ENCODE assay signal across 20 cellular contexts in genomic region chr3:26307805-26308204, GRCh38.
"Had no signal": no experiment of that assay in that cellular context is flagged by ENCODE, and none has a peak within 500 bp of the region (broad histone marks: within the 10 kb centered on the region; RNA-seq: fewer than 3 reads in every experiment).

No MANE protein-coding gene starts in this region.

- DNase-seq: effector CD8-positive, alpha-beta T cell; immature natural killer cell; left colon; mammary epithelial cell; ovary; spleen; stimulated activated CD4-positive, alpha-beta T cell treated with anti-CD3 and anti-CD28 coated beads, Interleukin-15, amount 100 ng/mL, for 24 hours; stimulated activated CD4-positive, alpha-beta T cell treated with anti-CD3 and anti-CD28 coated beads, Interleukin-1b, Interleukin-23, amount 100 ng/mL, for 48 hours; stimulated activated CD4-positive, alpha-beta T cell treated with anti-CD3 and anti-CD28 coated beads, Interleukin-4, amount 100 ng/mL, for 24 hours; stimulated activated naive B cell treated with anti-CD40 and anti-IgM and Interleukin-4, amounts not matched to agents 10 μg/mL and 1 μg/mL and 100 μg/mL, for 72 hours; stimulated activated naive CD8-positive, alpha-beta T cell treated with anti-CD3 and anti-CD28 coated beads, Interleukin-15, amount 100 ng/mL, for 72 hours; transverse colon had no signal

- H3K36me3 ChIP-seq: neural progenitor cell, ovary, spleen, thoracic aorta, transverse colon had no signal

- ATAC-seq: esophagus mucosa; left colon; natural killer cell treated with Interleukin-12 subunit alpha and Interleukin-12 subunit beta and Interleukin-15 and Interleukin-18, amount 100 ng/mL, for 72 hours; sciatic nerve; stimulated activated naive B cell treated with anti-CD40 and anti-IgM and Interleukin-4, amounts not matched to agents 10 μg/mL and 1 μg/mL and 100 μg/mL, for 72 hours; stimulated activated naive CD8-positive, alpha-beta T cell treated with anti-CD3 and anti-CD28 coated beads, Interleukin-15, amount 100 ng/mL, for 72 hours had no signal

- H3K27ac ChIP-seq: coronary artery, neural progenitor cell, ovary, spleen, thoracic aorta, transverse colon had no signal

- H3K4me1 Mint-ChIP-seq: immature natural killer cell; mesothelial cell of epicardium; stimulated activated naive CD8-positive, alpha-beta T cell treated with anti-CD3 and anti-CD28 coated beads, Interleukin-15, amount 100 ng/mL, for 72 hours had no signal

- H3K4me3 ChIP-seq: coronary artery, neural progenitor cell, ovary, spleen, thoracic aorta, transverse colon had no signal

- H3K27ac Mint-ChIP-seq: immature natural killer cell; mesothelial cell of epicardium; natural killer cell treated with Interleukin-12 subunit alpha and Interleukin-12 subunit beta and Interleukin-15 and Interleukin-18, amount 100 ng/mL, for 72 hours; neural progenitor cell; stimulated activated naive B cell treated with anti-CD40 and anti-IgM and Interleukin-4, amounts not matched to agents 10 μg/mL and 1 μg/mL and 100 μg/mL, for 72 hours; stimulated activated naive CD8-positive, alpha-beta T cell treated with anti-CD3 and anti-CD28 coated beads, Interleukin-15, amount 100 ng/mL, for 72 hours had no signal

- H3K36me3 Mint-ChIP-seq: immature natural killer cell; mesothelial cell of epicardium; natural killer cell treated with Interleukin-12 subunit alpha and Interleukin-12 subunit beta and Interleukin-15 and Interleukin-18, amount 100 ng/mL, for 72 hours; neural progenitor cell; stimulated activated naive B cell treated with anti-CD40 and anti-IgM and Interleukin-4, amounts not matched to agents 10 μg/mL and 1 μg/mL and 100 μg/mL, for 72 hours had no signal

- H3K4me1 ChIP-seq: neural progenitor cell, spleen, transverse colon had no signal

- H3K27me3 ChIP-seq: neural progenitor cell, ovary, spleen, transverse colon had no signal

- H3K9me3 ChIP-seq: ovary, thoracic aorta, transverse colon had no signal

- H3K4me3 Mint-ChIP-seq: immature natural killer cell; mesothelial cell of epicardium; natural killer cell treated with Interleukin-12 subunit alpha and Interleukin-12 subunit beta and Interleukin-15 and Interleukin-18, amount 100 ng/mL, for 72 hours; neural progenitor cell; stimulated activated naive B cell treated with anti-CD40 and anti-IgM and Interleukin-4, amounts not matched to agents 10 μg/mL and 1 μg/mL and 100 μg/mL, for 72 hours; stimulated activated naive CD8-positive, alpha-beta T cell treated with anti-CD3 and anti-CD28 coated beads, Interleukin-15, amount 100 ng/mL, for 72 hours had no signal

- H3K9me3 Mint-ChIP-seq: neural progenitor cell had no signal

- H3K9ac ChIP-seq: neural progenitor cell had no signal

- H2AFZ ChIP-seq: neural progenitor cell had no signal

- H3K27me3 Mint-ChIP-seq: natural killer cell treated with Interleukin-12 subunit alpha and Interleukin-12 subunit beta and Interleukin-15 and Interleukin-18, amount 100 ng/mL, for 72 hours; progenitor cell of endocrine pancreas; stimulated activated naive B cell treated with anti-CD40 and anti-IgM and Interleukin-4, amounts not matched to agents 10 μg/mL and 1 μg/mL and 100 μg/mL, for 72 hours; stimulated activated naive CD8-positive, alpha-beta T cell treated with anti-CD3 and anti-CD28 coated beads, Interleukin-15, amount 100 ng/mL, for 72 hours had no signal

- H3K4me2 ChIP-seq: neural progenitor cell had no signal
